ENCODE assay signal across 1 cellular context in genomic region chr19:49676136-49676689, GRCh38.
A peak's percentile ranks its signal among the peaks of the same experiment; 100 is the strongest.
TF ChIP-seq lines count a peak whose summit lies in the region.

No MANE protein-coding gene starts in this region.

TF ChIP-seq in A549, 52 proteins besides CTCF, POLR2A, EP300 and RAD21:
- TF ChIP-seq USF2 (IDR thresholded peaks at IDR 0.05) (no peak), MYC (IDR thresholded peaks at IDR 0.05; ENCODE audit: borderline replicate concordance, low read length) (0 out of 2 replicates have a peak, but pooled peaks have one; percentile 16), REST (IDR thresholded peaks at IDR 0.05) (no peak), CBX2 (IDR thresholded peaks at IDR 0.05; ENCODE audit: borderline replicate concordance, low read depth) (no peak), BCL3 (IDR thresholded peaks at IDR 0.05) (0 out of 3 replicates have a peak, but pooled peaks have one; percentile 27), NR3C1 (IDR thresholded peaks at IDR 0.05) (no peak), HOXB13 (CRISPR knock-in tag; IDR thresholded peaks at IDR 0.05; ENCODE audit: low read depth) (no peak), BHLHE40 (IDR thresholded peaks at IDR 0.05; ENCODE audit: low read depth, low read length) (peak; percentile 92), GATA3 (IDR thresholded peaks at IDR 0.05; ENCODE audit: borderline replicate concordance) (peak; percentile 86), HOXB5 (CRISPR knock-in tag; IDR thresholded peaks at IDR 0.05) (no peak), ESRRA (IDR thresholded peaks at IDR 0.05; ENCODE audit: borderline replicate concordance, low read length) (no peak), POLR2AphosphoS2 (conservative IDR thresholded peaks at IDR 0.05; ENCODE audit: low read length) (no peak), KDM1A (IDR thresholded peaks at IDR 0.05; ENCODE audit: low read depth) (peak; percentile 97), NPAS2 (CRISPR knock-in tag; IDR thresholded peaks at IDR 0.05; ENCODE audit: borderline replicate concordance) (no peak), SMC3 (IDR thresholded peaks at IDR 0.05) (no peak), JUN (IDR thresholded peaks at IDR 0.05) (peak; percentile 66 to 84; a peak in 3 of 5 replicates), PHF8 (IDR thresholded peaks at IDR 0.05; ENCODE audit: borderline replicate concordance, low read depth) (peak; percentile 60; the same call in 1 of the 2 replicates), E2F6 (IDR thresholded peaks at IDR 0.05; ENCODE audit: borderline replicate concordance, low read depth) (peak; percentile 25; the same call in 1 of the 2 replicates), MAFK (IDR thresholded peaks at IDR 0.05; ENCODE audit: partially characterized antibody) (peak; percentile 76), JUNB (IDR thresholded peaks at IDR 0.05) (no peak), FOSL2 (IDR thresholded peaks at IDR 0.05) (no peak), FOSL2 (CRISPR knock-in tag; IDR thresholded peaks at IDR 0.05) (peak; percentile 79), ZNF302 (CRISPR knock-in tag; IDR thresholded peaks at IDR 0.05) (no peak), RCOR1 (IDR thresholded peaks at IDR 0.05; ENCODE audit: low read depth, low read length) (peak; percentile 58; the same call in 1 of the 2 replicates), HMGXB4 (CRISPR knock-in tag; IDR thresholded peaks at IDR 0.05; ENCODE audit: borderline replicate concordance) (no peak), ZC3H11A (IDR thresholded peaks at IDR 0.05) (no peak), CHD4 (IDR thresholded peaks at IDR 0.05; ENCODE audit: borderline replicate concordance) (peak; percentile 99), SREBF2 (IDR thresholded peaks at IDR 0.05) (no peak), TP53 (CRISPR knock-in tag; IDR thresholded peaks at IDR 0.05) (peak; percentile 69; the same call in 1 of the 2 replicates), MAX (IDR thresholded peaks at IDR 0.05) (peak; percentile 47), HDAC2 (IDR thresholded peaks at IDR 0.05) (no peak), RARB (CRISPR knock-in tag; IDR thresholded peaks at IDR 0.05) (0 out of 2 replicates have a peak, but pooled peaks have one; percentile 51), EHF (CRISPR knock-in tag; IDR thresholded peaks at IDR 0.05) (no peak), PBX3 (IDR thresholded peaks at IDR 0.05) (no peak), CBX8 (IDR thresholded peaks at IDR 0.05) (no peak), ZFP36 (IDR thresholded peaks at IDR 0.05; ENCODE audit: borderline replicate concordance, partially characterized antibody) (peak; percentile 100), FOSB (CRISPR knock-in tag; IDR thresholded peaks at IDR 0.05) (no peak; the same call in 1 of the 2 replicates), MAZ (IDR thresholded peaks at IDR 0.05; ENCODE audit: borderline replicate concordance, low read depth, low read length) (peak; percentile 3; the same call in 1 of the 2 replicates), HOXA7 (CRISPR knock-in tag; IDR thresholded peaks at IDR 0.05) (no peak), CHD2 (IDR thresholded peaks at IDR 0.05; ENCODE audit: low read length, partially characterized antibody) (no peak), NFE2L2 (conservative IDR thresholded peaks at IDR 0.05; ENCODE audit: low read length) (no peak)
